Comparison of ENCODE assay signal across 12 cellular contexts in genomic region chr19:3975637-3976087, GRCh38. TPM values are rescaled to one million over a fixed set of nuclear protein-coding genes. Genes with fewer than 3 reads are reported as not detected.
A peak's percentile ranks its signal among the peaks of the same experiment; 100 is the strongest.
DNase-seq lines count a peak whose midpoint lies in the region; ATAC-seq, FAIRE-seq and TF ChIP-seq lines count a peak whose summit lies in the region.
"Had no signal": no experiment of that assay in that cellular context is flagged by ENCODE, and none has a peak within 500 bp of the region (broad histone marks: within the 10 kb centered on the region; RNA-seq: fewer than 3 reads in every experiment).

No MANE protein-coding gene starts in this region.

- no peaks in the 10 kb centered on the region for H3K27me3 Mint-ChIP-seq in chondrocyte (ENCODE audit: low read depth)
- H3K27me3 Mint-ChIP-seq in activated CD4-positive, alpha-beta memory T cell treated with anti-CD3 and anti-CD28 coated beads for 36 hours = no peaks in the 10 kb centered on the region

- no peak for ATAC-seq in A549

- H3K9me3 Mint-ChIP-seq in chondrocyte (ENCODE audit: low read depth) = no peaks in the 10 kb centered on the region
- no peaks in the 10 kb centered on the region for H3K9me3 Mint-ChIP-seq in activated CD4-positive, alpha-beta memory T cell treated with anti-CD3 and anti-CD28 coated beads for 36 hours

- POLR2A ChIA-PET in A549 (lab: Yijun Ruan, JAX) = interaction anchor here (0.6 to 2.5 kb wide), 2 partner anchors 10 to 30 kb away, joined by 4 to 13 read pairs; partner anchors contain the start of gene EEF2
- POLR2A ChIA-PET in activated CD4-positive, alpha-beta memory T cell treated with anti-CD3 and anti-CD28 coated beads for 36 hours (lab: Charles Lee) = interaction anchor here (0.6 to 1.5 kb wide), 4 partner anchors 9 to 178 kb away, joined by 3 to 9 read pairs (median 4); partner anchors contain the start of gene EEF2

- DNase-seq in A549 (ENCODE audit: low read depth in 1 of 2, low spot score in 1 of 2) (no peak), chondrocyte (ENCODE audit: low spot score) (no peak), ACHN (no peak), coronary artery (ENCODE audit: low spot score) (no peak)
- DNase-seq in activated CD4-positive, alpha-beta memory T cell treated with anti-CD3 and anti-CD28 coated beads for 36 hours = no peak
- DNase-seq: activated effector memory CD4-positive, alpha-beta T cell treated with Interleukin-2 at 50 U/mL for 16 hours; Kasumi-1; kidney glomerular epithelial cell; Peyer's patch had no signal

- peaks cover 3% of the 10 kb centered on the region for H3K4me1 Mint-ChIP-seq in chondrocyte (ENCODE audit: low read depth)
- H3K4me1 Mint-ChIP-seq in activated CD4-positive, alpha-beta memory T cell treated with anti-CD3 and anti-CD28 coated beads for 36 hours (ENCODE audit: low read depth) = peaks cover 12% of the 10 kb centered on the region

- intact Hi-C loops in activated CD4-positive, alpha-beta memory T cell treated with anti-CD3 and anti-CD28 coated beads for 36 hours (cut with micrococcal nuclease) = no loop called here

- in situ Hi-C loops in ACHN (cut with HindIII; ENCODE audit: low pct_ligation_motif_present, low pct_unique_long_range_greater_than_20kb, low sequenced_read_pairs) = no loop called here

- TF ChIP-seq RAD21 in A549 (conservative IDR thresholded peaks at IDR 0.05 in 1 of 2, IDR thresholded peaks at IDR 0.05 in 1 of 2) = no peak

- H3K4me1 ChIP-seq in A549 = no peaks in the 10 kb centered on the region

- peak overlapping the region; percentile 51 for H3K27ac Mint-ChIP-seq in chondrocyte (ENCODE audit: unreplicated experiment)
- H3K27ac Mint-ChIP-seq in activated CD4-positive, alpha-beta memory T cell treated with anti-CD3 and anti-CD28 coated beads for 36 hours = no peak overlapping the region

- H3K4me3 Mint-ChIP-seq in chondrocyte (ENCODE audit: unreplicated experiment) = no peak overlapping the region
- no peak overlapping the region for H3K4me3 Mint-ChIP-seq in activated CD4-positive, alpha-beta memory T cell treated with anti-CD3 and anti-CD28 coated beads for 36 hours

- TF ChIP-seq CTCF in A549 (IDR thresholded peaks at IDR 0.05) = no peak
- TF ChIP-seq CTCF in chondrocyte (IDR thresholded peaks at IDR 0.05) = no peak
- no peak for TF ChIP-seq CTCF in coronary artery (IDR thresholded peaks at IDR 0.05)

- no peak for FAIRE-seq in A549 (lab: Jason Lieb, UNC)
- FAIRE-seq: colon had no signal

- CTCF ChIA-PET in A549 (lab: Yijun Ruan, JAX) = interaction anchor here (0.6 to 1.1 kb wide), 3 partner anchors 10 to 164 kb away, joined by 3 to 7 read pairs (median 4); no protein-coding TSS in a partner anchor
- CTCF ChIA-PET in activated CD4-positive, alpha-beta memory T cell treated with anti-CD3 and anti-CD28 coated beads for 36 hours (lab: Charles Lee) = interaction anchor here (1.4 to 1.5 kb wide), 2 partner anchors 10 to 12 kb away, joined by 5 to 6 read pairs; partner anchors contain the start of gene EEF2

- H3K36me3 Mint-ChIP-seq in chondrocyte (ENCODE audit: low read depth) = peaks cover 30% of the 10 kb centered on the region
- peaks cover 43% of the 10 kb centered on the region for H3K36me3 Mint-ChIP-seq in activated CD4-positive, alpha-beta memory T cell treated with anti-CD3 and anti-CD28 coated beads for 36 hours

- TF ChIP-seq POLR2A in A549 (IDR thresholded peaks at IDR 0.05; ENCODE audit: low read length) = no peak
- peak; percentile 21 for TF ChIP-seq POLR2A in GM19193 (IDR thresholded peaks at IDR 0.05; ENCODE audit: extremely low read depth, insufficient read depth, insufficient read length)

- no peak overlapping the region for H3K4me3 ChIP-seq in A549
- H3K4me3 ChIP-seq in coronary artery = no peak overlapping the region
- H3K4me3 ChIP-seq: Peyer's patch had no signal

- TF ChIP-seq EP300 in A549 (IDR thresholded peaks at IDR 0.05) = no peak

- no peak overlapping the region for H3K4me2 ChIP-seq in A549

- no peak overlapping the region for H3K27ac ChIP-seq in A549
- no peak overlapping the region for H3K27ac ChIP-seq in coronary artery
- H3K27ac ChIP-seq: neutrophil, Peyer's patch had no signal

- WGBS in A549 (ENCODE audit: missing lambda C conversion rate) = 87% methylated on average over 14 of the region's 14 CpGs

- H3K9me3 ChIP-seq in A549 = no peaks in the 10 kb centered on the region
- H3K9me3 ChIP-seq: neutrophil, Peyer's patch had no signal

TF ChIP-seq in A549, 52 proteins besides CTCF, POLR2A, EP300 and RAD21:
- TF ChIP-seq FOSB (CRISPR knock-in tag; IDR thresholded peaks at IDR 0.05) (peak; percentile 79; the same call in 1 of the 2 replicates), HOXA7 (CRISPR knock-in tag; IDR thresholded peaks at IDR 0.05) (peak; percentile 79; the same call in 1 of the 2 replicates), BCL3 (IDR thresholded peaks at IDR 0.05) (peak; percentile 35; the same call in 1 of the 3 replicates), PBX3 (IDR thresholded peaks at IDR 0.05) (no peak)

RNA-seq across cellular contexts. Expression of gene DAPK3, which starts 4.8 kb away (rescaled TPM):
- polyA plus RNA-seq in A549 (2011; rRNA removed) (30.4 and 33.0 TPM in 2 replicates), A549 (2017; fragmentation: RNase III; extraction: RNeasy Plus Mini Kit Qiagen cat#74134 plus additional on column Dnase treatment) (54.7 to 61.8 TPM (median 54.9 TPM) in 3 replicates)
- polyA plus RNA-seq in A549 (2012; cell fraction: cytosol; rRNA removed) = 80.8 and 92.4 TPM in 2 replicates
- polyA plus RNA-seq in A549 (2012; cell fraction: nucleus; rRNA removed) = 89.4 and 104 TPM in 2 replicates
- polyA minus RNA-seq in A549 (2011; rRNA and poly(A)+ RNA removed) = 44.8 and 49.2 TPM in 2 replicates
- 131 to 185 TPM (median 170 TPM) in 3 replicates for total RNA-seq in chondrocyte
- total RNA-seq in activated CD4-positive, alpha-beta memory T cell treated with anti-CD3 and anti-CD28 coated beads for 36 hours = 10 to 100 TPM; 32.4 to 33.3 TPM

RNA-seq across cellular contexts. Expression of gene EEF2, which starts 9.6 kb away (rescaled TPM):
- polyA plus RNA-seq in A549 (2011; rRNA removed) (526 and 680 TPM in 2 replicates), A549 (2017; fragmentation: RNase III; extraction: RNeasy Plus Mini Kit Qiagen cat#74134 plus additional on column Dnase treatment) (971 to 1,113 TPM (median 999 TPM) in 3 replicates)
- polyA plus RNA-seq in A549 (2012; cell fraction: cytosol; rRNA removed) = 739 and 972 TPM in 2 replicates
- polyA plus RNA-seq in A549 (2012; cell fraction: nucleus; rRNA removed) = 944 and 1,422 TPM in 2 replicates
- 645 and 954 TPM in 2 replicates for polyA minus RNA-seq in A549 (2011; rRNA and poly(A)+ RNA removed)
- total RNA-seq in chondrocyte = 2,036 to 2,432 TPM (median 2,370 TPM) in 3 replicates
- total RNA-seq in activated CD4-positive, alpha-beta memory T cell treated with anti-CD3 and anti-CD28 coated beads for 36 hours = 1,000 to 10,000 TPM; 3,113 to 3,225 TPM

RNA-seq across cellular contexts. Expression of gene PIAS4, which starts 31.9 kb away (rescaled TPM):
- polyA plus RNA-seq in A549 (2011; rRNA removed) = 4.5 and 5.2 TPM in 2 replicates
- 8.6 and 11.9 TPM in 2 replicates for polyA plus RNA-seq in A549 (2012; cell fraction: cytosol; rRNA removed)
- 17.1 and 17.4 TPM in 2 replicates for polyA plus RNA-seq in A549 (2012; cell fraction: nucleus; rRNA removed)
- polyA plus RNA-seq in A549 (2017; fragmentation: RNase III; extraction: RNeasy Plus Mini Kit Qiagen cat#74134 plus additional on column Dnase treatment) = 10.6 to 12.8 TPM (median 11.3 TPM) in 3 replicates
- 8.8 and 10.8 TPM in 2 replicates for polyA minus RNA-seq in A549 (2011; rRNA and poly(A)+ RNA removed)
- 26.3 to 29.7 TPM (median 26.7 TPM) in 3 replicates for total RNA-seq in chondrocyte
- 10 to 100 TPM; 22.5 to 24.4 TPM for total RNA-seq in activated CD4-positive, alpha-beta memory T cell treated with anti-CD3 and anti-CD28 coated beads for 36 hours

RNA-seq across cellular contexts. Expression of gene NMRK2, which starts 42.8 kb away (rescaled TPM):
- polyA plus RNA-seq in A549 (2011; rRNA removed) (not detected in 2 replicates), A549 (2017; fragmentation: RNase III; extraction: RNeasy Plus Mini Kit Qiagen cat#74134 plus additional on column Dnase treatment) (not detected in 3 replicates)
- polyA plus RNA-seq in A549 (2012; cell fraction: cytosol; rRNA removed) = not detected in 2 replicates
- not detected in 2 replicates for polyA plus RNA-seq in A549 (2012; cell fraction: nucleus; rRNA removed)
- polyA minus RNA-seq in A549 (2011; rRNA and poly(A)+ RNA removed) = not detected in 2 replicates
- not detected in 3 replicates for total RNA-seq in chondrocyte
- total RNA-seq in activated CD4-positive, alpha-beta memory T cell treated with anti-CD3 and anti-CD28 coated beads for 36 hours = not detected
- total RNA-seq: Peyer's patch had no signal
